ENCODE assay signal across 8 cellular contexts in genomic region chr19:5338661-5339469, GRCh38. TPM values are rescaled to one million over a fixed set of nuclear protein-coding genes. Genes with fewer than 3 reads are reported as not detected.
DNase-seq lines count a peak whose midpoint lies in the region; ATAC-seq and TF ChIP-seq lines count a peak whose summit lies in the region.

No MANE protein-coding gene starts in this region.

- H3K4me3 ChIP-seq in AG04450 (ENCODE audit: low read depth, low read length) (peak overlapping the region; percentile 73), HAP-1 (peak overlapping the region; percentile 54)
- H3K4me3 ChIP-seq in effector memory CD4-positive, alpha-beta T cell (ENCODE audit: insufficient read depth, low read depth, low read length, poor library complexity, severe bottlenecking), result no peak overlapping the region

- CTCF ChIA-PET in AG04450 (lab: Charles Lee), result no interaction called here
- CTCF ChIA-PET in activated CD4-positive, alpha-beta memory T cell treated with anti-CD3 and anti-CD28 coated beads, Interleukin-2, amount 10 ng/mL, durations not matched to agents 7 days and 5 days (lab: Charles Lee), result no interaction called here

- ATAC-seq in HG03520 (IDR thresholded peaks at IDR 0.05; ENCODE audit: unreplicated experiment), result no peak

- no peaks in the 10 kb centered on the region for H3K9me3 Mint-ChIP-seq in activated CD4-positive, alpha-beta memory T cell treated with anti-CD3 and anti-CD28 coated beads, Interleukin-2, amount 10 ng/mL, durations not matched to agents 7 days and 5 days

- POLR2A ChIA-PET in AG04450 (lab: Yijun Ruan, JAX), result no interaction called here
- POLR2A ChIA-PET in activated CD4-positive, alpha-beta memory T cell treated with anti-CD3 and anti-CD28 coated beads, Interleukin-2, amount 10 ng/mL, durations not matched to agents 7 days and 5 days (lab: Charles Lee), result no interaction called here

- in situ Hi-C loops in HAP-1 (cut with MboI; ENCODE audit: low sequenced_read_pairs), result no loop called here

- TF ChIP-seq CTCF in AG04450 (IDR thresholded peaks at IDR 0.05; ENCODE audit: low read depth, low read length), result no peak

- peaks cover 12% of the 10 kb centered on the region for H3K4me1 ChIP-seq in HAP-1
- peaks cover 10% of the 10 kb centered on the region for H3K4me1 ChIP-seq in effector memory CD4-positive, alpha-beta T cell (ENCODE audit: control insufficient read depth, insufficient read depth, low read length, poor library complexity, severe bottlenecking)

- no peak for DNase-seq in AG04450 (ENCODE audit: low read depth, low spot score)
- peak; percentile 16 to 53 for DNase-seq in HAP-1 (ENCODE audit: low spot score in 2 of 2)
- no peak for DNase-seq in activated CD4-positive, alpha-beta memory T cell treated with anti-CD3 and anti-CD28 coated beads, Interleukin-2, amount 10 ng/mL, durations not matched to agents 7 days and 5 days
- peak; percentile 72 for DNase-seq in iPS-NIHi11 (ENCODE audit: low spot score)
- no peak for DNase-seq in effector memory CD4-positive, alpha-beta T cell
- DNase-seq in dermis blood vessel endothelial cell, result no peak
- no peak for DNase-seq in hepatic stellate cell (ENCODE audit: low spot score)

- no peaks in the 10 kb centered on the region; the same call in 1 of the 2 replicates for H3K9me3 ChIP-seq in AG04450 (ENCODE audit: control insufficient read depth, insufficient read depth, low read length)
- H3K9me3 ChIP-seq in HAP-1, result peaks cover 5% of the 10 kb centered on the region; the same call in 1 of the 2 replicates
- H3K9me3 ChIP-seq in effector memory CD4-positive, alpha-beta T cell (ENCODE audit: control insufficient read depth, low read length), result no peaks in the 10 kb centered on the region

- peak overlapping the region; percentile 24 for H3K4me3 Mint-ChIP-seq in activated CD4-positive, alpha-beta memory T cell treated with anti-CD3 and anti-CD28 coated beads, Interleukin-2, amount 10 ng/mL, durations not matched to agents 7 days and 5 days

- no peak overlapping the region for H3K27ac ChIP-seq in AG04450 (ENCODE audit: low read depth, low read length)
- H3K27ac ChIP-seq in effector memory CD4-positive, alpha-beta T cell (ENCODE audit: insufficient read depth, low read length, poor library complexity, severe bottlenecking), result no peak overlapping the region

- H3K27me3 Mint-ChIP-seq in activated CD4-positive, alpha-beta memory T cell treated with anti-CD3 and anti-CD28 coated beads, Interleukin-2, amount 10 ng/mL, durations not matched to agents 7 days and 5 days, result peaks cover 56% of the 10 kb centered on the region

- H3K27ac Mint-ChIP-seq in activated CD4-positive, alpha-beta memory T cell treated with anti-CD3 and anti-CD28 coated beads, Interleukin-2, amount 10 ng/mL, durations not matched to agents 7 days and 5 days, result no peak overlapping the region

- H3K36me3 ChIP-seq in HAP-1 (replicated peaks), result no peaks in the 10 kb centered on the region
- H3K36me3 ChIP-seq in effector memory CD4-positive, alpha-beta T cell (ENCODE audit: control insufficient read depth, insufficient read depth, low read length), result no peaks in the 10 kb centered on the region

- H3K27me3 ChIP-seq in AG04450 (ENCODE audit: control insufficient read depth, insufficient read depth, low read length) (peaks cover 14% of the 10 kb centered on the region), HAP-1 (ENCODE audit: low read depth) (no peaks in the 10 kb centered on the region)
- H3K27me3 ChIP-seq in effector memory CD4-positive, alpha-beta T cell (replicated peaks; ENCODE audit: control insufficient read depth, insufficient read depth, low read length, poor library complexity, severe bottlenecking), result peaks cover 40% of the 10 kb centered on the region

- peaks cover 9% of the 10 kb centered on the region for H3K4me1 Mint-ChIP-seq in activated CD4-positive, alpha-beta memory T cell treated with anti-CD3 and anti-CD28 coated beads, Interleukin-2, amount 10 ng/mL, durations not matched to agents 7 days and 5 days

- peaks cover 4% of the 10 kb centered on the region for H3K36me3 Mint-ChIP-seq in activated CD4-positive, alpha-beta memory T cell treated with anti-CD3 and anti-CD28 coated beads, Interleukin-2, amount 10 ng/mL, durations not matched to agents 7 days and 5 days (ENCODE audit: low read depth)

RNA-seq across cellular contexts. Expression of gene PTPRS, which starts 1.7 kb away (rescaled TPM):
- 26.5 and 34.8 TPM in 2 replicates for polyA plus RNA-seq in AG04450 (2011; rRNA removed)
- polyA minus RNA-seq in AG04450 (2011; rRNA and poly(A)+ RNA removed), result 144 and 184 TPM in 2 replicates
- not detected for total RNA-seq in activated CD4-positive, alpha-beta memory T cell treated with anti-CD3 and anti-CD28 coated beads, Interleukin-2, amount 10 ng/mL, durations not matched to agents 7 days and 5 days
- total RNA-seq in dermis blood vessel endothelial cell, result 17.5 and 26.2 TPM in 2 replicates

Comparison
In these comparisons a context has a peak if more than half of its experiments do, and no peak if none do; other contexts are left out.
1. DNase-seq: peak in HAP-1 (2 of 2) and iPS-NIHi11 (single experiment); none in AG04450 (single experiment), activated CD4-positive, alpha-beta memory T cell treated with anti-CD3 and anti-CD28 coated beads, Interleukin-2, amount 10 ng/mL, durations not matched to agents 7 days and 5 days (single experiment), effector memory CD4-positive, alpha-beta T cell (0 of 3), dermis blood vessel endothelial cell (single experiment) and hepatic stellate cell (single experiment).
2. RNA of gene PTPRS, which starts 1.7 kb away (total RNA-seq): 17.5 to 26.2 TPM in dermis blood vessel endothelial cell; not detected in activated CD4-positive, alpha-beta memory T cell treated with anti-CD3 and anti-CD28 coated beads, Interleukin-2, amount 10 ng/mL, durations not matched to agents 7 days and 5 days; every median in the first group is over 10 times any median in the second.